9 cellular contexts compared by ENCODE assay signal in genomic region chr2:27216416-27217137, GRCh38. TPM values are rescaled to one million over a fixed set of nuclear protein-coding genes. Genes with fewer than 3 reads are reported as not detected.
A peak's percentile ranks its signal among the peaks of the same experiment; 100 is the strongest.
DNase-seq lines count a peak whose midpoint lies in the region; ATAC-seq and TF ChIP-seq lines count a peak whose summit lies in the region.
"Had no signal": no experiment of that assay in that cellular context is flagged by ENCODE, and none has a peak within 500 bp of the region (broad histone marks: within the 10 kb centered on the region; RNA-seq: fewer than 3 reads in every experiment).

No MANE protein-coding gene starts in this region.

- H3K27ac Mint-ChIP-seq in stimulated activated naive CD8-positive, alpha-beta T cell treated with anti-CD3 and anti-CD28 coated beads, Interleukin-15, Interleukin-2, amounts not matched to agents 100 ng/mL and 50 ng/mL, for 24 hours: peak overlapping the region; percentile 97

- peaks cover 54% of the 10 kb centered on the region for H3K4me1 Mint-ChIP-seq in stimulated activated naive CD8-positive, alpha-beta T cell treated with anti-CD3 and anti-CD28 coated beads, Interleukin-15, Interleukin-2, amounts not matched to agents 100 ng/mL and 50 ng/mL, for 24 hours (ENCODE audit: low read depth)

- TF ChIP-seq CTCF in brain microvascular endothelial cell (IDR thresholded peaks at IDR 0.05; ENCODE audit: low read depth, low read length, missing control alignments): no peak
- TF ChIP-seq CTCF in mucosa of descending colon (IDR thresholded peaks at IDR 0.05): no peak

- DNase-seq in stimulated activated naive CD8-positive, alpha-beta T cell treated with anti-CD3 and anti-CD28 coated beads, Interleukin-15, Interleukin-2, amounts not matched to agents 100 U/mL and 50 U/mL, for 24 hours: no peak
- DNase-seq in brain microvascular endothelial cell: no peak
- peak in 2 of 3 donors; percentile 19 to 27 for DNase-seq in mucosa of descending colon
- DNase-seq in activated gamma-delta T cell treated with Interleukin-2 at 50 U/mL for 16 hours: no peak
- DNase-seq in iPS-NIHi11 (ENCODE audit: low spot score): no peak
- DNase-seq in activated CD4-positive, alpha-beta T cell treated with anti-CD3 and anti-CD28 coated beads for 48 hours: no peak

- peak overlapping the region; percentile 97 for H3K4me3 Mint-ChIP-seq in stimulated activated naive CD8-positive, alpha-beta T cell treated with anti-CD3 and anti-CD28 coated beads, Interleukin-15, Interleukin-2, amounts not matched to agents 100 ng/mL and 50 ng/mL, for 24 hours

- no peaks in the 10 kb centered on the region for H3K27me3 Mint-ChIP-seq in stimulated activated naive CD8-positive, alpha-beta T cell treated with anti-CD3 and anti-CD28 coated beads, Interleukin-15, Interleukin-2, amounts not matched to agents 100 ng/mL and 50 ng/mL, for 24 hours

- H3K36me3 ChIP-seq in brain microvascular endothelial cell (replicated peaks) (peaks cover 12% of the 10 kb centered on the region), mucosa of descending colon (ENCODE audit: low read depth) (no peaks in the 10 kb centered on the region)

- intact Hi-C loops in mucosa of descending colon (cut with DNase I, micrococcal nuclease): loop anchor here in 1 of 2 donors (10.0 kb wide), 1 partner anchor 122 kb away; no protein-coding TSS in a partner anchor

- H3K36me3 Mint-ChIP-seq in stimulated activated naive CD8-positive, alpha-beta T cell treated with anti-CD3 and anti-CD28 coated beads, Interleukin-15, Interleukin-2, amounts not matched to agents 100 ng/mL and 50 ng/mL, for 24 hours (ENCODE audit: low read depth): peaks cover 63% of the 10 kb centered on the region

- in situ Hi-C loops in brain microvascular endothelial cell (cut with HindIII; ENCODE audit: low pct_ligation_motif_present, low sequenced_read_pairs): no loop called here

- H3K4me1 ChIP-seq in mucosa of descending colon (ENCODE audit: low read depth): peaks cover 20% of the 10 kb centered on the region

- ATAC-seq in stimulated activated naive CD8-positive, alpha-beta T cell treated with anti-CD3 and anti-CD28 coated beads, Interleukin-15, Interleukin-2, amounts not matched to agents 100 U/mL and 50 U/mL, for 24 hours: no peak
- ATAC-seq in mucosa of descending colon (no peak), HG02973 (IDR thresholded peaks at IDR 0.05; ENCODE audit: unreplicated experiment) (no peak)

- peak overlapping the region; percentile 49 for H3K4me3 ChIP-seq in brain microvascular endothelial cell (ENCODE audit: low read depth, low read length)
- no peak overlapping the region for H3K4me3 ChIP-seq in mucosa of descending colon

- H3K27ac ChIP-seq in brain microvascular endothelial cell: no peak overlapping the region

- H3K9me3 ChIP-seq in mucosa of descending colon: no peaks in the 10 kb centered on the region

- no peaks in the 10 kb centered on the region for H3K27me3 ChIP-seq in brain microvascular endothelial cell (replicated peaks)

- H3K9me3 Mint-ChIP-seq in stimulated activated naive CD8-positive, alpha-beta T cell treated with anti-CD3 and anti-CD28 coated beads, Interleukin-15, Interleukin-2, amounts not matched to agents 100 ng/mL and 50 ng/mL, for 24 hours: no peaks in the 10 kb centered on the region

RNA-seq across cellular contexts. Expression of gene CAD, which starts 0.6 kb away (rescaled TPM):
- 10 to 100 TPM; 22.7 to 29.8 (median 24.7) TPM for total RNA-seq in mucosa of descending colon

RNA-seq across cellular contexts. Expression of gene SLC5A6, which starts 4.5 kb away (rescaled TPM):
- total RNA-seq in mucosa of descending colon: 10 to 100 TPM; 27.7 to 34.8 (median 30.0) TPM

RNA-seq across cellular contexts. Expression of gene ATRAID, which starts 4.7 kb away (rescaled TPM):
- 10 to 100 TPM; 82.0 to 88.8 (median 85.2) TPM for total RNA-seq in mucosa of descending colon

RNA-seq across cellular contexts. Expression of gene SLC30A3, which starts 46.3 kb away (rescaled TPM):
- total RNA-seq in mucosa of descending colon: under 1 TPM in 1 of 3 donors, not detected in 2; 0.12 TPM

RNA-seq across cellular contexts. Expression of gene DNAJC5G, which starts 58.7 kb away (rescaled TPM):
- under 1 TPM in 1 of 3 donors, not detected in 2; 0.47 TPM for total RNA-seq in mucosa of descending colon
- total RNA-seq: T-helper 2 cell treated with Interferon-gamma antibody and Interleukin-4, amounts not matched to agents 100 ng/mL and 5 ng/mL, for 36 hours had no signal

Comparison
In these comparisons a context has a peak if more than half of its experiments do, and no peak if none do; other contexts are left out.
1. DNase-seq: peak in mucosa of descending colon (2 of 3); none in stimulated activated naive CD8-positive, alpha-beta T cell treated with anti-CD3 and anti-CD28 coated beads, Interleukin-15, Interleukin-2, amounts not matched to agents 100 U/mL and 50 U/mL, for 24 hours (single experiment), brain microvascular endothelial cell (single experiment), activated gamma-delta T cell treated with Interleukin-2 at 50 U/mL for 16 hours (single experiment), iPS-NIHi11 (single experiment) and activated CD4-positive, alpha-beta T cell treated with anti-CD3 and anti-CD28 coated beads for 48 hours (single experiment).